Comparison of ENCODE assay signal across 8 cellular contexts in the genomic region with DNA sequence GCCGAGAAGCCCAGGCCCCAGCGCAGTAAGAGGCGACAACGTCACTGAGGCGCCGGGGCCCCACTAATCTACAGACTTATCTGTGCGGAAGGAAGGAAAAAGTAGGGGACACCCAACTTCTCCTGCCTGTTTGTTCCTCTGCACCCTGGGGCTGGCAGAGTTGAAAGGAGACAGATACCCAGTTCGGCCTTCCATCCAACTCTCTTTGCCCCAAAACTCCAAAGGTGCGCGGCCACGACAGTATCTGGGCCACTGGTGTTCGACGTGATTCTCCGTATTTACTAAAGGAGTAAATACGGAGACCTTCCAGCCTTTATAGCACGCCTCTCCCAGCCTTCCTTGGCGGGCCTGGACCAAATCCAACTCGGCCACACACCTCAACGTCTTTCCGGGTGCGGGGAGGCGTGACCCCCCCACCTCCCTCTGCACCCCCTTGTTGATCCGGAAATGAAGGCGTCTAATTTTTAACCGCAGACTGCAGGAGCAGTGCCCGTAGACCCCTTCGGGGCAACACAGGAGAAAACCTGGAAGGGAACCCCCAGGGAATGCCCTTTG. TPM values are rescaled to one million over a fixed set of nuclear protein-coding genes. Genes with fewer than 3 reads are reported as not detected.
DNase-seq lines count a peak whose midpoint lies in the region; ATAC-seq and TF ChIP-seq lines count a peak whose summit lies in the region.

No MANE protein-coding gene starts in this region.

- TF ChIP-seq POLR2A in erythroblast (IDR thresholded peaks at IDR 0.05; ENCODE audit: low read length), result no peak

- H3K9ac ChIP-seq in ES-I3 (ENCODE audit: low read depth, low read length), result peak overlapping the region; percentile 89

- peaks cover 2% of the 10 kb centered on the region; the same call in 1 of the 2 replicates for H3K36me3 ChIP-seq in ES-I3 (ENCODE audit: insufficient read depth, low read length)
- peaks cover 55% of the 10 kb centered on the region for H3K36me3 ChIP-seq in MG63
- H3K36me3 ChIP-seq in heart right ventricle, result peaks cover 0 to 39% (median 0%) of the 10 kb centered on the region in 9 donors

- H3K27me3 Mint-ChIP-seq in activated T-helper 2 cell treated with anti-CD3 and anti-CD28 coated beads, Interferon-gamma antibody, Interleukin-2, Interleukin-4, amounts not matched to agents 10 μg/mL and 5 μg/mL and 100 μg/mL, durations not matched to agents 14 hours and 24 hours and 36 hours (ENCODE audit: low read depth), result peaks cover 3% of the 10 kb centered on the region

- H3K9me3 Mint-ChIP-seq in activated T-helper 2 cell treated with anti-CD3 and anti-CD28 coated beads, Interferon-gamma antibody, Interleukin-2, Interleukin-4, amounts not matched to agents 10 μg/mL and 5 μg/mL and 100 μg/mL, durations not matched to agents 14 hours and 24 hours and 36 hours, result no peaks in the 10 kb centered on the region

- H3K4me1 ChIP-seq in ES-I3 (ENCODE audit: insufficient read depth, low read length), result peaks cover 43% of the 10 kb centered on the region
- peaks cover 11 to 55% (median 52%) of the 10 kb centered on the region in 9 donors for H3K4me1 ChIP-seq in heart right ventricle

- peak overlapping the region; percentile 76 for H3K27ac Mint-ChIP-seq in activated T-helper 2 cell treated with anti-CD3 and anti-CD28 coated beads, Interferon-gamma antibody, Interleukin-2, Interleukin-4, amounts not matched to agents 10 μg/mL and 5 μg/mL and 100 μg/mL, durations not matched to agents 14 hours and 24 hours and 36 hours

- 1 to 2% methylated on average over 27 of the region's 27 CpGs for WGBS in heart right ventricle, 2 donors

- no peak for ATAC-seq in heart right ventricle
- no peak for ATAC-seq in sciatic nerve
- no peak for ATAC-seq in GM18858 (IDR thresholded peaks at IDR 0.05; ENCODE audit: unreplicated experiment)
- no peak for ATAC-seq in HG02981 (IDR thresholded peaks at IDR 0.05; ENCODE audit: unreplicated experiment)

- H3K4me3 Mint-ChIP-seq in activated T-helper 2 cell treated with anti-CD3 and anti-CD28 coated beads, Interferon-gamma antibody, Interleukin-2, Interleukin-4, amounts not matched to agents 10 μg/mL and 5 μg/mL and 100 μg/mL, durations not matched to agents 14 hours and 24 hours and 36 hours (ENCODE audit: low read depth), result peak overlapping the region; percentile 95

- H3K27me3 ChIP-seq in MG63 (no peaks in the 10 kb centered on the region), heart right ventricle (no peaks in the 10 kb centered on the region)

- DNase-seq in MG63, result no peak
- DNase-seq in activated T-helper 2 cell treated with anti-CD3 and anti-CD28 coated beads, Interferon-gamma antibody, Interleukin-2, Interleukin-4, amounts not matched to agents 10 μg/mL and 5 μg/mL and 100 μg/mL, durations not matched to agents 14 hours and 24 hours and 36 hours (ENCODE audit: low spot score), result no peak
- DNase-seq in heart right ventricle, result peak; percentile 42 to 59
- peak; percentile 75 for DNase-seq in sciatic nerve (ENCODE audit: low spot score)
- no peak for DNase-seq in erythroblast (lab: John Stamatoyannopoulos, UW)

- H3K36me3 Mint-ChIP-seq in activated T-helper 2 cell treated with anti-CD3 and anti-CD28 coated beads, Interferon-gamma antibody, Interleukin-2, Interleukin-4, amounts not matched to agents 10 μg/mL and 5 μg/mL and 100 μg/mL, durations not matched to agents 14 hours and 24 hours and 36 hours (ENCODE audit: low read depth), result peaks cover 54% of the 10 kb centered on the region

- H3K4me1 Mint-ChIP-seq in activated T-helper 2 cell treated with anti-CD3 and anti-CD28 coated beads, Interferon-gamma antibody, Interleukin-2, Interleukin-4, amounts not matched to agents 10 μg/mL and 5 μg/mL and 100 μg/mL, durations not matched to agents 14 hours and 24 hours and 36 hours (ENCODE audit: low read depth), result peaks cover 41% of the 10 kb centered on the region

- H3K4me3 ChIP-seq in MG63 (peak overlapping the region; percentile 81), heart right ventricle (peak overlapping the region; percentile 68 to 96 (median 92))

- peak overlapping the region; percentile 93 to 100 (median 98) for H3K27ac ChIP-seq in heart right ventricle

- H3K9me3 ChIP-seq in ES-I3 (ENCODE audit: control insufficient read depth, insufficient read depth, low read length) (no peaks in the 10 kb centered on the region; the same call in 1 of the 2 replicates), MG63 (no peaks in the 10 kb centered on the region), heart right ventricle (no peaks in the 10 kb centered on the region)

- no peak for TF ChIP-seq CTCF in heart right ventricle (IDR thresholded peaks at IDR 0.05)

- intact Hi-C loops in activated T-helper 2 cell treated with anti-CD3 and anti-CD28 coated beads, Interferon-gamma antibody, Interleukin-2, Interleukin-4, amounts not matched to agents 10 μg/mL and 5 μg/mL and 100 μg/mL, durations not matched to agents 14 hours and 24 hours and 36 hours (cut with micrococcal nuclease), result loop anchor here (1.0 to 10.0 kb wide), 6 partner anchors 8 to 1336 kb away; a partner anchor contains a TSS
- intact Hi-C loops in heart right ventricle (cut with DNase I), result loop anchor here in 8 of 10 donors (1.0 to 10.0 kb wide), 10 partner anchors 102 to 274 kb away; no protein-coding TSS in a partner anchor
- intact Hi-C loops in sciatic nerve (cut with DNase I), result loop anchor here (10.0 kb wide), 1 partner anchor 164 kb away; no protein-coding TSS in a partner anchor

RNA-seq across cellular contexts. Expression of a gene that starts 1.6 kb away (rescaled TPM):
- total RNA-seq in MG63 (2014; rRNA removed; shearing (Covaris generic); ENCODE audit: low replicate concordance), result 13.4 and 29.3 TPM in 2 replicates
- 21.1 and 22.4 TPM in 2 replicates for total RNA-seq in activated T-helper 2 cell treated with anti-CD3 and anti-CD28 coated beads, Interferon-gamma antibody, Interleukin-2, Interleukin-4, amounts not matched to agents 10 μg/mL and 5 μg/mL and 100 μg/mL, durations not matched to agents 14 hours and 24 hours and 36 hours
- total RNA-seq in heart right ventricle, result 10 to 100 TPM; 15.4 to 28.6 (median 19.9) TPM
- polyA plus RNA-seq in heart right ventricle, result 10 to 100 TPM in 1 of 2 donors, 1 to 10 TPM in 1; 6.7 to 18.7 TPM
- total RNA-seq in sciatic nerve, result 44.0 TPM

Comparison
In these comparisons a context has a peak if more than half of its experiments do, and no peak if none do; other contexts are left out.
1. DNase-seq: peak in heart right ventricle (2 of 2) and sciatic nerve (single experiment); none in MG63 (single experiment), activated T-helper 2 cell treated with anti-CD3 and anti-CD28 coated beads, Interferon-gamma antibody, Interleukin-2, Interleukin-4, amounts not matched to agents 10 μg/mL and 5 μg/mL and 100 μg/mL, durations not matched to agents 14 hours and 24 hours and 36 hours (single experiment) and erythroblast (0 of 2).